ENCODE assay signal across 9 cellular contexts in genomic region chr9:33752789-33753188, GRCh38. TPM values are rescaled to one million over a fixed set of nuclear protein-coding genes. Genes with fewer than 3 reads are reported as not detected.
"Had no signal": no experiment of that assay in that cellular context is flagged by ENCODE, and none has a peak within 500 bp of the region (broad histone marks: within the 10 kb centered on the region; RNA-seq: fewer than 3 reads in every experiment).

No MANE protein-coding gene starts in this region.

RNA-seq across cellular contexts. Expression of gene PRSS3, which starts 42.6 kb away (rescaled TPM):
- total RNA-seq: activated CD4-positive, alpha-beta T cell treated with anti-CD3 and anti-CD28 coated beads, Interleukin-2, amount 10 ng/mL, durations not matched to agents 24 days and 14 days; activated CD8-positive, alpha-beta T cell treated with anti-CD3 and anti-CD28 coated beads for 36 hours; activated naive CD8-positive, alpha-beta T cell treated with anti-CD3 and anti-CD28 coated beads for 36 hours; activated T-cell treated with anti-CD3 and anti-CD28 coated beads, Interleukin-2, amount 50 U/mL, for 72 hours; activated T-helper 17 cell treated with anti-CD3 and anti-CD28 coated beads, Interleukin-2, amount 50 U/mL, for 72 hours; ascending aorta; cardiac muscle cell; NCI-H460; Right ventricle myocardium superior had no signal
